ENCODE assay signal across 8 cellular contexts in the genomic region with DNA sequence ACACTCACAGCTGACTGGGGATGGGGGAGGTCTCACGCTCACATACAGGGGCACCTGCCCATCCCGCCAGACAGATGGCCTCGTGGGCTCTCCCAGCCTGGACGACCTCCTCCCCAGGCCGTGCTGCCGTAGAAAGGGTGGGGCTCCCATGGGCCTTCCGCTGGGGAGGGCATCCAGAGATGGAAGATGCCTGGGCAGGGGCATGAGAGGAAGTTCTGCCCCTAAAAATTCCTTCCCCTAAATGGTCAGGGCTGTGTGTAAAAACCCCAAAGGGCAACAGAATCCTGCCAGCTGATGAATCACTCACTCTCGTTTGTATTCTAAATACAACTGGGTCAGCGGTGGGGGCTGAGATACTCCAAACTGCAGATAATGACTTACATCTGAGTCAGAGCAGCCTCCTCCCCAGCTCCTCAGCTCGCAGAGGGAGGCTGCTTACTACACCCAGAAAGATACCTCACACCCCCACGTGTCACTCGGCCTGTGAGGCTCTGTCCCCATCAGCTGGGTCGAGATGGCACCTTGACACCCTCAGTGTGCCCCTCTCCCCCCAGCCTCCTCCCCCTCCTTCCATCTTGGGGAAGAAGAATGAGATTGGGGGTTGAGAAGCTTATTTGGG. TPM values are rescaled to one million over a fixed set of nuclear protein-coding genes. Genes with fewer than 3 reads are reported as not detected.
A peak's percentile ranks its signal among the peaks of the same experiment; 100 is the strongest.
DNase-seq lines count a peak whose midpoint lies in the region; ATAC-seq, FAIRE-seq and TF ChIP-seq lines count a peak whose summit lies in the region.

No MANE protein-coding gene starts in this region.

- no peaks in the 10 kb centered on the region for H3K27me3 ChIP-seq in Karpas-422 (ENCODE audit: low read length)

- DNase-seq in AG09319 (ENCODE audit: extremely low read depth, low read depth) (peak; percentile 91), HTR-8/SVneo (ENCODE audit: insufficient read length, low spot score) (peak; percentile 87), dermis blood vessel endothelial cell (peak; percentile 93), mucosa of descending colon (peak; percentile 40 to 64 (median 63)), Karpas-422 (no peak)
- DNase-seq in activated CD4-positive, alpha-beta T cell treated with anti-CD3 and anti-CD28 coated beads, Interleukin-2, amount 50 U/mL, for 48 hours = peak; percentile 74 to 84
- peak; percentile 45 to 54 for DNase-seq in stimulated activated CD8-positive, alpha-beta memory T cell treated with anti-CD3 and anti-CD28 coated beads, Interleukin-7, amount 100 ng/mL, for 1 hour (ENCODE audit: low read depth in 2 of 2)

- no peak overlapping the region for H2AFZ ChIP-seq in Karpas-422 (ENCODE audit: low read length)

- no peak for TF ChIP-seq CTCF in AG09319 (IDR thresholded peaks at IDR 0.05; ENCODE audit: low read depth, low read length)
- no peak for TF ChIP-seq CTCF in mucosa of descending colon (IDR thresholded peaks at IDR 0.05)

- intact Hi-C loops in mucosa of descending colon (cut with DNase I, micrococcal nuclease) = no loop called here

- FAIRE-seq in HTR-8/SVneo (lab: Jason Lieb, UNC) = peak; percentile 96

- no peak overlapping the region for H3K9ac ChIP-seq in Karpas-422 (ENCODE audit: low read length)

- peaks cover 61% of the 10 kb centered on the region for H3K4me1 ChIP-seq in mucosa of descending colon (ENCODE audit: low read depth)
- no peaks in the 10 kb centered on the region for H3K4me1 ChIP-seq in Karpas-422 (ENCODE audit: low read length)

- H3K9me2 ChIP-seq in Karpas-422 (replicated peaks; ENCODE audit: insufficient read depth, low read length) = no peaks in the 10 kb centered on the region

- H3K79me2 ChIP-seq in Karpas-422 (ENCODE audit: low read length) = peaks cover 97% of the 10 kb centered on the region

- H3K4me3 ChIP-seq in mucosa of descending colon (no peak overlapping the region), Karpas-422 (ENCODE audit: low read length) (no peak overlapping the region)

- H3K27ac ChIP-seq in Karpas-422 (ENCODE audit: low read length) = no peak overlapping the region

- H4K20me1 ChIP-seq in Karpas-422 (ENCODE audit: insufficient read depth, low read depth, low read length) = peaks cover 72% of the 10 kb centered on the region

- no peak overlapping the region for H3K4me2 ChIP-seq in Karpas-422 (ENCODE audit: low read depth, low read length, poor library complexity, severe bottlenecking)

- ATAC-seq in mucosa of descending colon = peak; percentile 52
- ATAC-seq in GM21515 (IDR thresholded peaks at IDR 0.05; ENCODE audit: unreplicated experiment) = no peak

- H3K9me3 ChIP-seq in mucosa of descending colon = no peaks in the 10 kb centered on the region
- no peaks in the 10 kb centered on the region for H3K9me3 ChIP-seq in Karpas-422 (ENCODE audit: low read length)

- no peaks in the 10 kb centered on the region for H3K36me3 ChIP-seq in mucosa of descending colon (ENCODE audit: low read depth)
- peaks cover 10% of the 10 kb centered on the region for H3K36me3 ChIP-seq in Karpas-422 (ENCODE audit: insufficient read depth, low read length)

RNA-seq across cellular contexts. Expression of a gene that starts 10.1 kb away (rescaled TPM):
- 344 and 584 TPM in 2 replicates for total RNA-seq in dermis blood vessel endothelial cell
- total RNA-seq in mucosa of descending colon = 100 to 1,000 TPM; 366 to 467 (median 380) TPM
- 67.5 and 116 TPM in 2 replicates for total RNA-seq in Karpas-422 (2014; rRNA removed; shearing (Covaris generic); ENCODE audit: low replicate concordance)
